In the genomic region with DNA sequence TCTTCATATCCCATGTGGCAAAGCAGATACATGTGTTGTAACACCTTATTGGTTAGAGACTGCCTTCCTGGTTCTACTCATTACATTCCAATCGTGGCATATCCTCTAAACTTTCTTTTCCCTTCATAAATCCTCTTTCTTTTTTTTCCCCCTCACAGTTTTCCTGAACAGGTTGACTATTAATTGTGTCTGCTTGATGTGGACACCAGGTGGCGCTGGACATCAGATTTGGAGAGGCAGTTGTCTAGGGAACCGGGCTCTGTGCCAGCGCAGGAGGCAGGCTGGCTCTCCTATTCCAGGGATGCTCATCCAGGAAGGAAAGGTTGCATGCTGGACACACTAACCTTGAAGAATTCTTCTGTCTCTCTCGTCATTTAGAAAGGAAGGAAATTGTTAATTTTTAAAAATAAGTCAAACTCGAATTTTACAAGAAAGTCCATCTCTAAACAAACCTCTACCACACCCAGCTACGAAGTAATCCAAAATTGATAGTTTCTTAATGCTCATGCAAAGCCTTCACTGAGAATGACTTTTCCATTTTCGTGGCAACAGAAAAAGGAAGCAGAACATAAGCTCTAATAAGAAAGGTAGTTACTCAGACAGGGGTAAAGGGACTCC, we compare ENCODE assay signal across 8 cellular contexts. TPM values are rescaled to one million over a fixed set of nuclear protein-coding genes. Genes with fewer than 3 reads are reported as not detected.
A peak's percentile ranks its signal among the peaks of the same experiment; 100 is the strongest.
DNase-seq lines count a peak whose midpoint lies in the region; ATAC-seq and TF ChIP-seq lines count a peak whose summit lies in the region.

No MANE protein-coding gene starts in this region.

- no peak overlapping the region for H3K4me3 Mint-ChIP-seq in activated B cell treated with CpG ODN at 0.5 μM for 24 hours
- no peak overlapping the region for H3K4me3 Mint-ChIP-seq in central memory CD8-positive, alpha-beta T cell

- H3K27ac Mint-ChIP-seq in activated B cell treated with CpG ODN at 0.5 μM for 24 hours, result no peak overlapping the region
- no peak overlapping the region for H3K27ac Mint-ChIP-seq in central memory CD8-positive, alpha-beta T cell (ENCODE audit: low read depth)

- H3K36me3 Mint-ChIP-seq in activated B cell treated with CpG ODN at 0.5 μM for 24 hours (ENCODE audit: low read depth), result no peaks in the 10 kb centered on the region
- no peaks in the 10 kb centered on the region for H3K36me3 Mint-ChIP-seq in central memory CD8-positive, alpha-beta T cell (ENCODE audit: insufficient read depth)

- CTCF ChIA-PET in activated B cell treated with CpG ODN at 0.5 μM for 24 hours (lab: Charles Lee), result interaction anchor here (0.7 to 2.0 kb wide), 4 partner anchors 14 to 1153 kb away, joined by 3 to 7 read pairs (median 4); no protein-coding TSS in a partner anchor

- DNase-seq in AG08396 (ENCODE audit: low spot score) (peak; percentile 75), NCI-H2171 treated with DMSO at 0.1 percent for 48 hours (lab: John Stamatoyannopoulos, UW) (peak; percentile 88), activated B cell treated with CpG ODN at 0.5 μM for 24 hours (peak; percentile 30), kidney epithelial cell (ENCODE audit: low read depth) (peak; percentile 49)
- peak; percentile 20 to 27 for DNase-seq in central memory CD8-positive, alpha-beta T cell (ENCODE audit: low spot score in 2 of 2)
- DNase-seq in stimulated activated CD4-positive, alpha-beta T cell treated with anti-CD3 and anti-CD28 coated beads, Interleukin-2, amount 100 ng/mL, for 4 hours (ENCODE audit: low read depth), result peak; percentile 54

- POLR2A ChIA-PET in activated B cell treated with CpG ODN at 0.5 μM for 24 hours (lab: Charles Lee), result no interaction called here

- ATAC-seq in GM18867 (IDR thresholded peaks at IDR 0.05; ENCODE audit: unreplicated experiment), result peak; percentile 90
- peak; percentile 61 for ATAC-seq in HG03103 (IDR thresholded peaks at IDR 0.05; ENCODE audit: low read depth, unreplicated experiment)
- peak; percentile 58 for ATAC-seq in activated B cell treated with CpG ODN at 0.5 μM for 24 hours (ENCODE audit: low read depth)
- ATAC-seq in central memory CD8-positive, alpha-beta T cell (replicated peaks; ENCODE audit: extremely low read depth, poor library complexity, severe bottlenecking), result no peak

- no peaks in the 10 kb centered on the region for H3K4me1 Mint-ChIP-seq in activated B cell treated with CpG ODN at 0.5 μM for 24 hours
- H3K4me1 Mint-ChIP-seq in central memory CD8-positive, alpha-beta T cell, result no peaks in the 10 kb centered on the region

- H3K27me3 ChIP-seq in kidney epithelial cell (ENCODE audit: control insufficient read depth, insufficient read depth, low read length), result no peaks in the 10 kb centered on the region

- intact Hi-C loops in activated B cell treated with CpG ODN at 0.5 μM for 24 hours (cut with micrococcal nuclease), result loop anchor here (1.0 to 10.0 kb wide), 5 partner anchors 163 to 1913 kb away; no protein-coding TSS in a partner anchor

- H3K27me3 Mint-ChIP-seq in activated B cell treated with CpG ODN at 0.5 μM for 24 hours, result peaks cover 3% of the 10 kb centered on the region
- H3K27me3 Mint-ChIP-seq in central memory CD8-positive, alpha-beta T cell, result no peaks in the 10 kb centered on the region

- TF ChIP-seq CTCF in activated B cell treated with CpG ODN at 0.5 μM for 24 hours (IDR thresholded peaks at IDR 0.05) (peak; percentile 48), kidney epithelial cell (IDR thresholded peaks at IDR 0.05; ENCODE audit: insufficient read depth, low read length, poor library complexity, severe bottlenecking) (peak; percentile 78)

- H3K4me3 ChIP-seq in kidney epithelial cell (ENCODE audit: low read depth, low read length), result no peak overlapping the region

- H3K36me3 ChIP-seq in kidney epithelial cell (ENCODE audit: control insufficient read depth, insufficient read depth, low read length), result no peaks in the 10 kb centered on the region

- H3K9me3 Mint-ChIP-seq in activated B cell treated with CpG ODN at 0.5 μM for 24 hours, result no peaks in the 10 kb centered on the region
- H3K9me3 Mint-ChIP-seq in central memory CD8-positive, alpha-beta T cell, result no peaks in the 10 kb centered on the region

RNA-seq across cellular contexts. Expression of gene ASB17, which starts 59.4 kb away (rescaled TPM):
- total RNA-seq in activated B cell treated with CpG ODN at 0.5 μM for 24 hours (not detected in 2 replicates), kidney epithelial cell (not detected in 2 replicates)

Comparison
In these comparisons a context has a peak if more than half of its experiments do, and no peak if none do; other contexts are left out.
1. DNase-seq: peak in every context shown above with its lines; median percentile 88 in NCI-H2171 treated with DMSO at 0.1 percent for 48 hours; 75 in AG08396; 54 in stimulated activated CD4-positive, alpha-beta T cell treated with anti-CD3 and anti-CD28 coated beads, Interleukin-2, amount 100 ng/mL, for 4 hours; 49 in kidney epithelial cell; 30 in activated B cell treated with CpG ODN at 0.5 μM for 24 hours; 24 in central memory CD8-positive, alpha-beta T cell.